ENCODE assay signal across 16 cellular contexts in genomic region chr1:224373008-224373590, GRCh38. TPM values are rescaled to one million over a fixed set of nuclear protein-coding genes. Genes with fewer than 3 reads are reported as not detected.
A peak's percentile ranks its signal among the peaks of the same experiment; 100 is the strongest.
DNase-seq lines count a peak whose midpoint lies in the region; ATAC-seq and TF ChIP-seq lines count a peak whose summit lies in the region.
"Had no signal": no experiment of that assay in that cellular context is flagged by ENCODE, and none has a peak within 500 bp of the region (broad histone marks: within the 10 kb centered on the region; RNA-seq: fewer than 3 reads in every experiment).

No MANE protein-coding gene starts in this region.

- intact Hi-C loops in activated T-helper 2 cell treated with anti-CD3 and anti-CD28 coated beads, Interferon-gamma antibody, Interleukin-2, Interleukin-4, amounts not matched to agents 10 μg/mL and 5 μg/mL and 100 μg/mL, durations not matched to agents 14 hours and 24 hours and 36 hours (cut with micrococcal nuclease): no loop called here

- H3K36me3 Mint-ChIP-seq in activated T-helper 2 cell treated with anti-CD3 and anti-CD28 coated beads, Interferon-gamma antibody, Interleukin-2, Interleukin-4, amounts not matched to agents 10 μg/mL and 5 μg/mL and 100 μg/mL, durations not matched to agents 14 hours and 24 hours and 36 hours (ENCODE audit: low read depth): peaks cover 92% of the 10 kb centered on the region

- ATAC-seq in HG03432 (IDR thresholded peaks at IDR 0.05; ENCODE audit: unreplicated experiment): no peak
- ATAC-seq: CD8-positive, alpha-beta T cell; HCT116 had no signal

- TF ChIP-seq CTCF in HEK293 (tag by site-specific recombination; IDR thresholded peaks at IDR 0.05): no peak
- TF ChIP-seq CTCF in neutrophil (IDR thresholded peaks at IDR 0.05): no peak
- TF ChIP-seq CTCF in coronary artery (IDR thresholded peaks at IDR 0.05): no peak

- H3K9me3 ChIP-seq in HEK293 (ENCODE audit: control insufficient read depth, insufficient read depth, low read depth, low read length) (no peaks in the 10 kb centered on the region), neutrophil (no peaks in the 10 kb centered on the region)

- POLR2A ChIA-PET in HEK293 (lab: Yijun Ruan, JAX): no interaction called here

- H3K36me3 ChIP-seq in HEK293 (ENCODE audit: control insufficient read depth in 2 of 2, insufficient read depth in 1 of 2, low read length in 2 of 2): peaks cover 90 to 94% of the 10 kb centered on the region in 2 experiments
- H3K36me3 ChIP-seq in neutrophil: peaks cover 84% of the 10 kb centered on the region

- H3K27me3 ChIP-seq in neutrophil: no peaks in the 10 kb centered on the region

- CTCF ChIA-PET in HEK293 (lab: Yijun Ruan, JAX): interaction anchor here (0.6 to 1.0 kb wide), 3 partner anchors 7 to 18 kb away, joined by 3 read pairs; no protein-coding TSS in a partner anchor

- peaks cover 3% of the 10 kb centered on the region; the same call in 1 of the 2 replicates for H3K4me1 ChIP-seq in HEK293 (ENCODE audit: control insufficient read depth, insufficient read depth, low read length)
- H3K4me1 ChIP-seq in neutrophil (ENCODE audit: control insufficient read depth in 1 of 2, insufficient read depth in 1 of 2, low read depth in 1 of 2, low read length in 1 of 2): peaks cover 19% of the 10 kb centered on the region in 2 experiments

- H3K4me1 Mint-ChIP-seq in activated T-helper 2 cell treated with anti-CD3 and anti-CD28 coated beads, Interferon-gamma antibody, Interleukin-2, Interleukin-4, amounts not matched to agents 10 μg/mL and 5 μg/mL and 100 μg/mL, durations not matched to agents 14 hours and 24 hours and 36 hours (ENCODE audit: low read depth): peaks cover 77% of the 10 kb centered on the region

- peak; percentile 47 for DNase-seq in activated naive CD4-positive, alpha-beta T cell treated with Interleukin-2 at 50 U/mL for 16 hours
- DNase-seq in activated naive CD4-positive, alpha-beta T cell (lab: John Stamatoyannopoulos, UW): no peak
- no peak for DNase-seq in activated T-helper 2 cell treated with anti-CD3 and anti-CD28 coated beads, Interferon-gamma antibody, Interleukin-2, Interleukin-4, amounts not matched to agents 10 μg/mL and 5 μg/mL and 100 μg/mL, durations not matched to agents 14 hours and 24 hours and 36 hours (ENCODE audit: low spot score)
- no peak for DNase-seq in coronary artery (ENCODE audit: low spot score)
- DNase-seq: CD8-positive, alpha-beta T cell; GF-D8; NCI-H1436 treated with DMSO at 0.1 percent for 48 hours; NCI-H2081 treated with DMSO at 0.1 percent for 48 hours; NCI-H2227 treated with DMSO at 0.1 percent for 48 hours; NCI-H526 had no signal

- H3K27ac ChIP-seq in HEK293 (ENCODE audit: extremely low read depth, low read depth, low read length) (no peak overlapping the region), neutrophil (peak overlapping the region; percentile 38), coronary artery (no peak overlapping the region)
- H3K27ac ChIP-seq: RWPE1 had no signal

- H3K4me3 Mint-ChIP-seq in activated T-helper 2 cell treated with anti-CD3 and anti-CD28 coated beads, Interferon-gamma antibody, Interleukin-2, Interleukin-4, amounts not matched to agents 10 μg/mL and 5 μg/mL and 100 μg/mL, durations not matched to agents 14 hours and 24 hours and 36 hours (ENCODE audit: low read depth): no peak overlapping the region
- H3K4me3 Mint-ChIP-seq: B cell; CD8-positive, alpha-beta T cell had no signal

- H3K27me3 Mint-ChIP-seq in activated T-helper 2 cell treated with anti-CD3 and anti-CD28 coated beads, Interferon-gamma antibody, Interleukin-2, Interleukin-4, amounts not matched to agents 10 μg/mL and 5 μg/mL and 100 μg/mL, durations not matched to agents 14 hours and 24 hours and 36 hours (ENCODE audit: low read depth): no peaks in the 10 kb centered on the region
- H3K27me3 Mint-ChIP-seq: B cell had no signal

- H3K4me3 ChIP-seq in HEK293 (ENCODE audit: low read depth, low read length): no peak overlapping the region
- no peak overlapping the region for H3K4me3 ChIP-seq in neutrophil (ENCODE audit: low read depth in 1 of 2, low read length in 1 of 2)
- no peak overlapping the region for H3K4me3 ChIP-seq in coronary artery

- no peaks in the 10 kb centered on the region for H3K9me3 Mint-ChIP-seq in activated T-helper 2 cell treated with anti-CD3 and anti-CD28 coated beads, Interferon-gamma antibody, Interleukin-2, Interleukin-4, amounts not matched to agents 10 μg/mL and 5 μg/mL and 100 μg/mL, durations not matched to agents 14 hours and 24 hours and 36 hours
- H3K9me3 Mint-ChIP-seq: CD8-positive, alpha-beta T cell had no signal

- peak overlapping the region; percentile 67 for H3K27ac Mint-ChIP-seq in activated T-helper 2 cell treated with anti-CD3 and anti-CD28 coated beads, Interferon-gamma antibody, Interleukin-2, Interleukin-4, amounts not matched to agents 10 μg/mL and 5 μg/mL and 100 μg/mL, durations not matched to agents 14 hours and 24 hours and 36 hours
- H3K27ac Mint-ChIP-seq: B cell had no signal

TF ChIP-seq in HEK293, 187 proteins besides CTCF, POLR2A, EP300 and RAD21:
- TF ChIP-seq ELK4 (IDR thresholded peaks at IDR 0.05; ENCODE audit: borderline replicate concordance, low read depth, low read length) (no peak), ZSCAN23 (tag by site-specific recombination; IDR thresholded peaks at IDR 0.05) (no peak), EGR2 (tag by site-specific recombination; IDR thresholded peaks at IDR 0.05; ENCODE audit: low read depth) (0 out of 2 replicates have a peak, but pooled peaks have one; percentile 30)

RNA-seq across cellular contexts. Expression of gene CNIH4, which starts 16.4 kb away (rescaled TPM):
- total RNA-seq in activated T-helper 2 cell treated with anti-CD3 and anti-CD28 coated beads, Interferon-gamma antibody, Interleukin-2, Interleukin-4, amounts not matched to agents 10 μg/mL and 5 μg/mL and 100 μg/mL, durations not matched to agents 14 hours and 24 hours and 36 hours: 60.2 and 60.7 TPM in 2 replicates

RNA-seq across cellular contexts. Expression of gene NVL, which starts 43.1 kb away (rescaled TPM):
- total RNA-seq in activated T-helper 2 cell treated with anti-CD3 and anti-CD28 coated beads, Interferon-gamma antibody, Interleukin-2, Interleukin-4, amounts not matched to agents 10 μg/mL and 5 μg/mL and 100 μg/mL, durations not matched to agents 14 hours and 24 hours and 36 hours: 38.4 and 39.0 TPM in 2 replicates
